In genomic region chr9:110828148-110828730, GRCh38 we compare ENCODE assay signal across 13 cellular contexts.
DNase-seq lines count a peak whose midpoint lies in the region; ATAC-seq, FAIRE-seq and TF ChIP-seq lines count a peak whose summit lies in the region.
"Had no signal": no experiment of that assay in that cellular context is flagged by ENCODE, and none has a peak within 500 bp of the region (broad histone marks: within the 10 kb centered on the region; RNA-seq: fewer than 3 reads in every experiment).

No MANE protein-coding gene starts in this region.

- H3K27me3 Mint-ChIP-seq in activated CD4-positive, alpha-beta memory T cell treated with anti-CD3 and anti-CD28 coated beads, Interleukin-2, amount 10 ng/mL, durations not matched to agents 7 days and 5 days = no peaks in the 10 kb centered on the region
- H3K27me3 Mint-ChIP-seq: activated naive CD4-positive, alpha-beta T cell treated with anti-CD3 and anti-CD28 coated beads, Interleukin-2, amount 10 ng/mL, durations not matched to agents 7 days and 5 days; effector memory CD8-positive, alpha-beta T cell had no signal

- H3K4me3 ChIP-seq in A549 = no peak overlapping the region
- H3K4me3 ChIP-seq in fibroblast of lung (replicated peaks in 1 of 4; ENCODE audit: control extremely low read depth in 1 of 4, insufficient read depth in 1 of 4, low read depth in 3 of 4, low read length in 4 of 4) = no peak overlapping the region
- H3K4me3 ChIP-seq in mucosa of descending colon = no peak overlapping the region

- no peaks in the 10 kb centered on the region for H3K27me3 ChIP-seq in fibroblast of lung (ENCODE audit: control insufficient read depth, insufficient read depth, low read length)

- H3K4me1 ChIP-seq in A549 (peaks cover 6% of the 10 kb centered on the region; the same call in 1 of the 3 replicates), fibroblast of lung (ENCODE audit: control insufficient read depth, extremely low read depth, insufficient read depth, low read length) (peaks cover 1% of the 10 kb centered on the region), mucosa of descending colon (ENCODE audit: low read depth) (no peaks in the 10 kb centered on the region)

- H3K27ac Mint-ChIP-seq in activated CD4-positive, alpha-beta memory T cell treated with anti-CD3 and anti-CD28 coated beads, Interleukin-2, amount 10 ng/mL, durations not matched to agents 7 days and 5 days = no peak overlapping the region
- H3K27ac Mint-ChIP-seq: activated CD8-positive, alpha-beta T cell treated with anti-CD3 and anti-CD28 coated beads, Interleukin-2, amount 10 ng/mL, durations not matched to agents 7 days and 5 days; activated naive CD4-positive, alpha-beta T cell treated with anti-CD3 and anti-CD28 coated beads, Interleukin-2, amount 10 ng/mL, durations not matched to agents 7 days and 5 days; effector memory CD8-positive, alpha-beta T cell had no signal

- no peaks in the 10 kb centered on the region for H3K79me2 ChIP-seq in fibroblast of lung (ENCODE audit: control insufficient read depth, insufficient read depth, low read length)

- POLR2A ChIA-PET in A549 (lab: Yijun Ruan, JAX) = no interaction called here
- POLR2A ChIA-PET in activated CD4-positive, alpha-beta memory T cell treated with anti-CD3 and anti-CD28 coated beads, Interleukin-2, amount 10 ng/mL, durations not matched to agents 7 days and 5 days (lab: Charles Lee) = no interaction called here

- no peak for TF ChIP-seq RAD21 in A549 (conservative IDR thresholded peaks at IDR 0.05 in 1 of 2, IDR thresholded peaks at IDR 0.05 in 1 of 2)

- no peak for FAIRE-seq in A549 (lab: Jason Lieb, UNC)
- FAIRE-seq: small intestine had no signal

- TF ChIP-seq POLR2A in A549 (IDR thresholded peaks at IDR 0.05; ENCODE audit: low read length) = no peak

- H3K4me1 Mint-ChIP-seq in activated CD4-positive, alpha-beta memory T cell treated with anti-CD3 and anti-CD28 coated beads, Interleukin-2, amount 10 ng/mL, durations not matched to agents 7 days and 5 days = no peaks in the 10 kb centered on the region
- H3K4me1 Mint-ChIP-seq: activated naive CD4-positive, alpha-beta T cell treated with anti-CD3 and anti-CD28 coated beads, Interleukin-2, amount 10 ng/mL, durations not matched to agents 7 days and 5 days had no signal

- DNase-seq in A549 (ENCODE audit: low read depth in 1 of 2, low spot score in 1 of 2) = no peak
- peak; percentile 48 for DNase-seq in RPMI7951 (ENCODE audit: low read depth)
- peak; percentile 69 to 76 for DNase-seq in fibroblast of lung (ENCODE audit: low read depth in 2 of 2)
- DNase-seq in mucosa of descending colon = peak in 1 of 3 donors; percentile 47
- DNase-seq in NCI-H1092 treated with DMSO at 0.1 percent for 48 hours (lab: John Stamatoyannopoulos, UW) = no peak
- no peak for DNase-seq in activated CD4-positive, alpha-beta memory T cell treated with anti-CD3 and anti-CD28 coated beads, Interleukin-2, amount 10 ng/mL, durations not matched to agents 7 days and 5 days
- no peak for DNase-seq in NK-92 (lab: John Stamatoyannopoulos, UW; ENCODE audit: unreplicated experiment)
- DNase-seq in NCI-H2107 (lab: John Stamatoyannopoulos, UW) = no peak
- DNase-seq: activated CD8-positive, alpha-beta T cell treated with anti-CD3 and anti-CD28 coated beads, Interleukin-2, amount 10 ng/mL, durations not matched to agents 7 days and 5 days; activated naive CD4-positive, alpha-beta T cell treated with anti-CD3 and anti-CD28 coated beads, Interleukin-2, amount 10 ng/mL, durations not matched to agents 7 days and 5 days; effector memory CD8-positive, alpha-beta T cell; NCI-H146; small intestine had no signal

- TF ChIP-seq CTCF in A549 (IDR thresholded peaks at IDR 0.05) (no peak), fibroblast of lung (conservative IDR thresholded peaks at IDR 0.05 in 1 of 2, IDR thresholded peaks at IDR 0.05 in 1 of 2; ENCODE audit: low read depth in 1 of 2, low read length in 2 of 2) (no peak), mucosa of descending colon (IDR thresholded peaks at IDR 0.05) (no peak)

- 0 out of 3 replicates have a peak, but pooled peaks cover 1% of the 10 kb centered on the region for H3K9me3 ChIP-seq in A549
- H3K9me3 ChIP-seq in fibroblast of lung (ENCODE audit: control insufficient read depth, insufficient read depth, low read depth, low read length) = no peaks in the 10 kb centered on the region
- no peaks in the 10 kb centered on the region for H3K9me3 ChIP-seq in mucosa of descending colon

- H3K9me3 Mint-ChIP-seq in activated CD4-positive, alpha-beta memory T cell treated with anti-CD3 and anti-CD28 coated beads, Interleukin-2, amount 10 ng/mL, durations not matched to agents 7 days and 5 days = peaks cover 2% of the 10 kb centered on the region
- H3K9me3 Mint-ChIP-seq: activated naive CD4-positive, alpha-beta T cell treated with anti-CD3 and anti-CD28 coated beads, Interleukin-2, amount 10 ng/mL, durations not matched to agents 7 days and 5 days had no signal

- intact Hi-C loops in mucosa of descending colon (cut with DNase I, micrococcal nuclease) = loop anchor here in 1 of 2 donors (5.0 kb wide), 1 partner anchor 204 kb away; no protein-coding TSS in a partner anchor

- no peak for TF ChIP-seq EP300 in A549 (IDR thresholded peaks at IDR 0.05)

- H3K4me3 Mint-ChIP-seq in activated CD4-positive, alpha-beta memory T cell treated with anti-CD3 and anti-CD28 coated beads, Interleukin-2, amount 10 ng/mL, durations not matched to agents 7 days and 5 days = no peak overlapping the region
- H3K4me3 Mint-ChIP-seq: activated CD8-positive, alpha-beta T cell treated with anti-CD3 and anti-CD28 coated beads, Interleukin-2, amount 10 ng/mL, durations not matched to agents 7 days and 5 days; activated naive CD4-positive, alpha-beta T cell treated with anti-CD3 and anti-CD28 coated beads, Interleukin-2, amount 10 ng/mL, durations not matched to agents 7 days and 5 days; effector memory CD8-positive, alpha-beta T cell had no signal

- no peak overlapping the region for H2AFZ ChIP-seq in fibroblast of lung (ENCODE audit: low read length)

- no peak overlapping the region for H3K9ac ChIP-seq in fibroblast of lung (ENCODE audit: insufficient read depth, low read length)

- no peak for ATAC-seq in A549
- ATAC-seq in mucosa of descending colon = peak; percentile 30
- ATAC-seq: activated CD8-positive, alpha-beta T cell treated with anti-CD3 and anti-CD28 coated beads, Interleukin-2, amount 10 ng/mL, durations not matched to agents 7 days and 5 days; effector memory CD8-positive, alpha-beta T cell had no signal

- WGBS in A549 (ENCODE audit: missing lambda C conversion rate) = 67% methylated on average over 7 of the region's 7 CpGs

- H3K4me2 ChIP-seq in A549 (no peak overlapping the region), fibroblast of lung (ENCODE audit: extremely low read depth, insufficient read depth, low read length) (no peak overlapping the region)

- CTCF ChIA-PET in A549 (lab: Yijun Ruan, JAX) = no interaction called here
- CTCF ChIA-PET in activated CD4-positive, alpha-beta memory T cell treated with anti-CD3 and anti-CD28 coated beads, Interleukin-2, amount 10 ng/mL, durations not matched to agents 7 days and 5 days (lab: Charles Lee) = no interaction called here

- H3K36me3 ChIP-seq in fibroblast of lung (ENCODE audit: control insufficient read depth, insufficient read depth, low read length) (no peaks in the 10 kb centered on the region), mucosa of descending colon (ENCODE audit: low read depth) (no peaks in the 10 kb centered on the region)

- H3K27ac ChIP-seq in A549 = no peak overlapping the region
- H3K27ac ChIP-seq in fibroblast of lung (ENCODE audit: insufficient read depth, low read length) = no peak overlapping the region

- no peaks in the 10 kb centered on the region for H4K20me1 ChIP-seq in fibroblast of lung (ENCODE audit: control insufficient read depth, extremely low read depth, insufficient read depth, low read length)

- no peaks in the 10 kb centered on the region for H3K36me3 Mint-ChIP-seq in activated CD4-positive, alpha-beta memory T cell treated with anti-CD3 and anti-CD28 coated beads, Interleukin-2, amount 10 ng/mL, durations not matched to agents 7 days and 5 days (ENCODE audit: low read depth)
- H3K36me3 Mint-ChIP-seq: activated naive CD4-positive, alpha-beta T cell treated with anti-CD3 and anti-CD28 coated beads, Interleukin-2, amount 10 ng/mL, durations not matched to agents 7 days and 5 days had no signal

TF ChIP-seq in A549, 52 proteins besides CTCF, POLR2A, EP300 and RAD21:
- TF ChIP-seq REST (IDR thresholded peaks at IDR 0.05) (peak; percentile 54; the same call in 1 of the 2 replicates), HOXA7 (CRISPR knock-in tag; IDR thresholded peaks at IDR 0.05) (no peak)

Comparison
In these comparisons a context has a peak if more than half of its experiments do, and no peak if none do; other contexts are left out.
1. DNase-seq: peak in RPMI7951 (single experiment) and fibroblast of lung (2 of 2); none in A549 (0 of 2), NCI-H1092 treated with DMSO at 0.1 percent for 48 hours (single experiment), activated CD4-positive, alpha-beta memory T cell treated with anti-CD3 and anti-CD28 coated beads, Interleukin-2, amount 10 ng/mL, durations not matched to agents 7 days and 5 days (single experiment), NK-92 (single experiment) and NCI-H2107 (single experiment).